Comparison of ENCODE assay signal across 1 cellular context in genomic region chr18:69899154-69899923, GRCh38. TPM values are rescaled to one million over a fixed set of nuclear protein-coding genes. Genes with fewer than 3 reads are reported as not detected.
"Had no signal": no experiment of that assay in that cellular context is flagged by ENCODE, and none has a peak within 500 bp of the region (broad histone marks: within the 10 kb centered on the region; RNA-seq: fewer than 3 reads in every experiment).

No MANE protein-coding gene starts in this region.

RNA-seq across cellular contexts. Expression of gene CD226, which starts 48.3 kb away (rescaled TPM):
- polyA plus RNA-seq: hepatocyte had no signal
